Comparison of ENCODE assay signal across 19 cellular contexts in genomic region chrX:92283298-92283697, GRCh38.
DNase-seq lines count a peak whose midpoint lies in the region; ATAC-seq, FAIRE-seq and TF ChIP-seq lines count a peak whose summit lies in the region.
"Had no signal": no experiment of that assay in that cellular context is flagged by ENCODE, and none has a peak within 500 bp of the region (broad histone marks: within the 10 kb centered on the region; RNA-seq: fewer than 3 reads in every experiment).

No MANE protein-coding gene starts in this region.

- ATAC-seq in A549 (no peak), IMR-90 (ENCODE audit: low read depth) (no peak), K562 (no peak), left colon (no peak), HG03565 (IDR thresholded peaks at IDR 0.05; ENCODE audit: unreplicated experiment) (no peak), GM18517 (IDR thresholded peaks at IDR 0.05; ENCODE audit: unreplicated experiment) (no peak)
- ATAC-seq: CD8-positive, alpha-beta T cell had no signal

- no peak overlapping the region for H4K91ac ChIP-seq in IMR-90 (ENCODE audit: insufficient read depth, low read depth, low read length)

- TF ChIP-seq EP300 in A549 (IDR thresholded peaks at IDR 0.05) (no peak), K562 (IDR thresholded peaks at IDR 0.05; ENCODE audit: low read length) (no peak)

- TF ChIP-seq CTCF in A549 (IDR thresholded peaks at IDR 0.05) (no peak), IMR-90 (conservative IDR thresholded peaks at IDR 0.05; ENCODE audit: low read depth, low read length) (no peak), K562 (IDR thresholded peaks at IDR 0.05 in 2 of 3, conservative IDR thresholded peaks at IDR 0.05 in 1 of 3; ENCODE audit: insufficient read depth in 2 of 3, low read depth in 1 of 3, low read length in 3 of 3) (no peak)

- H3K14ac ChIP-seq in IMR-90 (replicated peaks; ENCODE audit: low read depth, low read length): no peak overlapping the region

- H2BK20ac ChIP-seq in IMR-90 (ENCODE audit: low read depth, low read length): no peak overlapping the region

- no peak overlapping the region for H3K4me2 ChIP-seq in A549
- H3K4me2 ChIP-seq in IMR-90 (ENCODE audit: low read depth, low read length): no peak overlapping the region
- H3K4me2 ChIP-seq in K562 (ENCODE audit: insufficient read depth, low read length): no peak overlapping the region
- H3K4me2 ChIP-seq: BLaER1 treated with 17β-estradiol and CSF1 and Interleukin-3, amounts not matched to agents 10 nM and 100 nM had no signal

- CTCF ChIA-PET in A549 (lab: Yijun Ruan, JAX) (no interaction called here), IMR-90 (lab: Yijun Ruan, JAX) (no interaction called here), K562 (lab: Yijun Ruan, JAX; ENCODE audit: low intra/inter-chr PET ratio) (no interaction called here)

- H3K4me1 ChIP-seq in A549 (no peaks in the 10 kb centered on the region), IMR-90 (ENCODE audit: control insufficient read depth, insufficient read depth, low read length) (no peaks in the 10 kb centered on the region), K562 (replicated peaks in 1 of 2; ENCODE audit: control insufficient read depth in 2 of 2, insufficient read depth in 2 of 2, low read length in 2 of 2) (no peaks in the 10 kb centered on the region)
- H3K4me1 ChIP-seq: BLaER1 treated with 17β-estradiol and CSF1 and Interleukin-3, amounts not matched to agents 10 nM and 100 nM; Caco-2 had no signal

- intact Hi-C loops in IMR-90 (cut with micrococcal nuclease): no loop called here
- intact Hi-C loops in K562 (cut with micrococcal nuclease): no loop called here
- intact Hi-C loops in left colon (cut with DNase I, micrococcal nuclease): no loop called here

- H3K36me3 ChIP-seq in IMR-90 (ENCODE audit: control insufficient read depth, insufficient read depth, low read length) (no peaks in the 10 kb centered on the region), K562 (ENCODE audit: control insufficient read depth, insufficient read depth, low read length) (no peaks in the 10 kb centered on the region)
- H3K36me3 ChIP-seq: BLaER1 treated with 17β-estradiol and CSF1 and Interleukin-3, amounts not matched to agents 10 nM and 100 nM had no signal

- H3K79me1 ChIP-seq in IMR-90 (ENCODE audit: low read depth in 1 of 2, low read length in 2 of 2): no peaks in the 10 kb centered on the region

- POLR2A ChIA-PET in A549 (lab: Yijun Ruan, JAX): no interaction called here
- POLR2A ChIA-PET in IMR-90 (lab: Charles Lee; ENCODE audit: unreplicated experiment): no interaction called here
- POLR2A ChIA-PET in K562 (lab: Yijun Ruan, JAX): no interaction called here

- dilution Hi-C loops in IMR-90 (cut with HindIII; ENCODE audit: low sequenced_read_pairs, unreplicated experiment): no loop called here

- in situ Hi-C loops in IMR-90 (cut with MboI; ENCODE audit: low sequenced_read_pairs) (no loop called here), K562 (cut with MboI) (no loop called here)

- H3K9me1 ChIP-seq in IMR-90 (ENCODE audit: insufficient read depth, low read length): no peaks in the 10 kb centered on the region
- no peaks in the 10 kb centered on the region for H3K9me1 ChIP-seq in K562 (ENCODE audit: control insufficient read depth, insufficient read depth, low read length)

- H3K23ac ChIP-seq in IMR-90 (ENCODE audit: low read depth, low read length): no peak overlapping the region

- H3K56ac ChIP-seq in IMR-90 (ENCODE audit: extremely low read depth, insufficient read depth, low read length): no peak overlapping the region

- H3K4me3 ChIP-seq in A549: no peak overlapping the region
- H3K4me3 ChIP-seq in IMR-90 (ENCODE audit: insufficient read depth, low read depth, low read length): no peak overlapping the region
- H3K4me3 ChIP-seq in K562: no peak overlapping the region
- H3K4me3 ChIP-seq: BLaER1 treated with 17β-estradiol and CSF1 and Interleukin-3, amounts not matched to agents 10 nM and 100 nM had no signal

- no peak overlapping the region for H4K8ac ChIP-seq in IMR-90 (ENCODE audit: low read depth in 2 of 2, low read length in 2 of 2)

- H3K4ac ChIP-seq in IMR-90 (ENCODE audit: low read depth, low read length): no peak overlapping the region

- FAIRE-seq in A549 (lab: Jason Lieb, UNC) (no peak), K562 (lab: Jason Lieb, UNC) (no peak), islet of Langerhans (lab: Jason Lieb, UNC) (peak; percentile 53)
- FAIRE-seq: D721Med, GM12891 had no signal

- H2BK5ac ChIP-seq in IMR-90 (ENCODE audit: low read depth, low read length, poor library complexity, severe bottlenecking): no peak overlapping the region

- TF ChIP-seq RAD21 in A549 (conservative IDR thresholded peaks at IDR 0.05 in 1 of 2, IDR thresholded peaks at IDR 0.05 in 1 of 2) (no peak), IMR-90 (IDR thresholded peaks at IDR 0.05; ENCODE audit: low read length) (no peak), K562 (CRISPR knock-in tag; conservative IDR thresholded peaks at IDR 0.05 in 1 of 2, IDR thresholded peaks at IDR 0.05 in 1 of 2) (no peak)

- H2AFZ ChIP-seq in IMR-90 (replicated peaks; ENCODE audit: low read length, poor library complexity): no peak overlapping the region
- H2AFZ ChIP-seq in K562 (ENCODE audit: low read depth, low read length): no peak overlapping the region

- DNase-seq in A549 (ENCODE audit: low read depth in 1 of 2, low spot score in 1 of 2) (no peak), IMR-90 (no peak), K562 (ENCODE audit: extremely low read depth in 1 of 4, low spot score in 3 of 4) (no peak), left colon (no peak)
- DNase-seq: 8988T; AML-193; Caco-2; Calu3; CD4-positive, alpha-beta T cell; CD8-positive, alpha-beta T cell; DMS79 treated with DMSO at 0.1 percent for 48 hours; GF-D8 had no signal

- H2BK15ac ChIP-seq in IMR-90 (ENCODE audit: low read depth, low read length): no peak overlapping the region

- H3K18ac ChIP-seq in IMR-90 (ENCODE audit: low read depth, low read length): no peak overlapping the region

- H2AK5ac ChIP-seq in IMR-90 (ENCODE audit: low read depth, low read length): no peak overlapping the region

- H3K9me3 ChIP-seq in A549 (no peaks in the 10 kb centered on the region), IMR-90 (ENCODE audit: control insufficient read depth, insufficient read depth, low read length) (no peaks in the 10 kb centered on the region), K562 (replicated peaks; ENCODE audit: control insufficient read depth, insufficient read depth, low read depth, low read length) (no peaks in the 10 kb centered on the region)
- H3K9me3 ChIP-seq: BLaER1 treated with 17β-estradiol and CSF1 and Interleukin-3, amounts not matched to agents 10 nM and 100 nM; Caco-2 had no signal

- WGBS in A549 (ENCODE audit: missing lambda C conversion rate): 10% methylated on average over 3 of the region's 3 CpGs
- WGBS in IMR-90 (ENCODE audit: extremely low coverage in 2 of 2, insufficient read length in 1 of 2), 2 experiments: no CpG with 5 or more reads among the region's 3 CpGs
- 0% methylated on average over 3 of the region's 3 CpGs for WGBS in K562 (ENCODE audit: insufficient coverage, low coverage, missing lambda C conversion rate)

- H3K27ac ChIP-seq in A549: no peak overlapping the region
- H3K27ac ChIP-seq in IMR-90 (ENCODE audit: insufficient read depth, low read length): no peak overlapping the region
- H3K27ac ChIP-seq in K562 (ENCODE audit: extremely low read depth, low read depth, low read length): no peak overlapping the region
- H3K27ac ChIP-seq: BLaER1 treated with 17β-estradiol and CSF1 and Interleukin-3, amounts not matched to agents 10 nM and 100 nM; C4-2B had no signal

- H4K20me1 ChIP-seq in IMR-90 (ENCODE audit: insufficient read depth, low read length) (no peaks in the 10 kb centered on the region), K562 (replicated peaks; ENCODE audit: control insufficient read depth, insufficient read depth, low read length) (no peaks in the 10 kb centered on the region)
- H4K20me1 ChIP-seq: BLaER1 treated with 17β-estradiol and CSF1 and Interleukin-3, amounts not matched to agents 10 nM and 100 nM had no signal

- no peak overlapping the region for H2AK9ac ChIP-seq in IMR-90 (replicated peaks; ENCODE audit: low read depth, low read length, poor library complexity)

- no peaks in the 10 kb centered on the region for H3K27me3 ChIP-seq in IMR-90 (ENCODE audit: control insufficient read depth, insufficient read depth, low read length)
- no peaks in the 10 kb centered on the region for H3K27me3 ChIP-seq in K562 (ENCODE audit: control insufficient read depth in 2 of 2, insufficient read depth in 2 of 2, low read length in 2 of 2)

- H3K9ac ChIP-seq in IMR-90 (ENCODE audit: low read depth, low read length) (no peak overlapping the region), K562 (ENCODE audit: insufficient read depth in 1 of 2, low read depth in 2 of 2, low read length in 2 of 2) (no peak overlapping the region)
- H3K9ac ChIP-seq: BLaER1 treated with 17β-estradiol and CSF1 and Interleukin-3, amounts not matched to agents 10 nM and 100 nM had no signal

- TF ChIP-seq POLR2A in A549 (IDR thresholded peaks at IDR 0.05; ENCODE audit: low read length) (no peak), IMR-90 (IDR thresholded peaks at IDR 0.05; ENCODE audit: low read depth, low read length) (no peak), K562 (conservative IDR thresholded peaks at IDR 0.05) (no peak)

- BruUV-seq in IMR-90 (replicated peaks; lab: Mats Ljungman, UMichigan) (no TSS peak), K562 (replicated peaks; lab: Mats Ljungman, UMichigan) (no TSS peak)

- H3K79me2 ChIP-seq in K562 (ENCODE audit: control insufficient read depth, insufficient read depth, low read length): no peaks in the 10 kb centered on the region

- no peak overlapping the region for H2BK120ac ChIP-seq in IMR-90 (ENCODE audit: low read depth, low read length)

- no peak overlapping the region for H4K5ac ChIP-seq in IMR-90 (ENCODE audit: low read depth, low read length)

TF ChIP-seq in A549, 52 proteins besides CTCF, POLR2A, EP300 and RAD21:
- TF ChIP-seq PHF8 (IDR thresholded peaks at IDR 0.05; ENCODE audit: borderline replicate concordance, low read depth) (no peak), MAFK (IDR thresholded peaks at IDR 0.05; ENCODE audit: partially characterized antibody) (peak; percentile 63)

TF ChIP-seq in K562, 482 proteins besides CTCF, POLR2A, EP300 and RAD21:
- TF ChIP-seq MAFK (IDR thresholded peaks at IDR 0.05; ENCODE audit: low read length) (peak; percentile 52; the same call in 1 of the 2 replicates), BRD9 (IDR thresholded peaks at IDR 0.05; ENCODE audit: low read depth, partially characterized antibody) (no peak), ZNF316 (IDR thresholded peaks at IDR 0.05) (peak; percentile 41; the same call in 1 of the 2 replicates), MAFG (tag; conservative IDR thresholded peaks at IDR 0.05) (0 out of 2 replicates have a peak, but pooled peaks have one; percentile 31), C11orf30 (IDR thresholded peaks at IDR 0.05; ENCODE audit: low read depth) (peak; percentile 5; the same call in 1 of the 2 replicates), DNMT1 (IDR thresholded peaks at IDR 0.05) (no peak), MAFF (IDR thresholded peaks at IDR 0.05; ENCODE audit: low read length) (peak; percentile 42)

Comparison
In these comparisons a context has a peak if more than half of its experiments do, and no peak if none do; other contexts are left out.
1. Of the 35 proteins assayed by ChIP-seq in both K562 and A549: peak only in K562: none; only in A549: none; in both: MAFK; in neither: 34.